8 cellular contexts compared by ENCODE assay signal in the genomic region with DNA sequence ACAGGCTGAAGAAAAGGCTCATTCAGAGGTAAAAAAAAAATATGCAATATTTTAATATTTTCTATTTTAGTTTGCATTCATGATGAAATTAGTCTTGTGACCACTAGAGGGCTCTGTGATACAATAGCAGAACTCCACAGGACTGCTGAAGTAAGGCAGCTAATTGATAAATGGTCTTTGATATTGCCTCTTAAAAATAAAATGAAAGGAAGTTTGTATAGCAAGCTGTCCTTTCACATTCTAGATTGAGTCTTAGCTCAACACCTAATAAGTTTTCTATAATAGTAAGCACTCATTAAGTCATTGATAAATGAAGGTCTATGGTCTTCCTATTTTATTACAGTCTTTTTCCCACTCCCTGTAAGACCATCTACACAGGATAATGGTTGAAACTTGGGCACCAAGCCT.
DNase-seq lines count a peak whose midpoint lies in the region; ATAC-seq and TF ChIP-seq lines count a peak whose summit lies in the region.

No MANE protein-coding gene starts in this region.

- H3K4me1 Mint-ChIP-seq in endothelial cell (ENCODE audit: unreplicated experiment) (no peaks in the 10 kb centered on the region), immature natural killer cell (no peaks in the 10 kb centered on the region)
- no peaks in the 10 kb centered on the region for H3K4me1 Mint-ChIP-seq in stimulated activated memory B cell treated with anti-CD40 and anti-IgM and Interleukin-4, amounts not matched to agents 10 μg/mL and 1 μg/mL and 100 μg/mL, for 72 hours

- H3K9me3 ChIP-seq in ovary, result no peaks in the 10 kb centered on the region

- no peak overlapping the region for H3K27ac Mint-ChIP-seq in endothelial cell (ENCODE audit: unreplicated experiment)
- H3K27ac Mint-ChIP-seq in stimulated activated memory B cell treated with anti-CD40 and anti-IgM and Interleukin-4, amounts not matched to agents 10 μg/mL and 1 μg/mL and 100 μg/mL, for 72 hours, result no peak overlapping the region
- no peak overlapping the region for H3K27ac Mint-ChIP-seq in immature natural killer cell

- no peak overlapping the region for H3K4me3 ChIP-seq in ovary

- H3K27me3 Mint-ChIP-seq in endothelial cell (ENCODE audit: unreplicated experiment) (no peaks in the 10 kb centered on the region), immature natural killer cell (ENCODE audit: low read depth in 3 of 3) (no peaks in the 10 kb centered on the region)
- H3K27me3 Mint-ChIP-seq in stimulated activated memory B cell treated with anti-CD40 and anti-IgM and Interleukin-4, amounts not matched to agents 10 μg/mL and 1 μg/mL and 100 μg/mL, for 72 hours, result no peaks in the 10 kb centered on the region

- DNase-seq in AG08395 (ENCODE audit: low spot score) (peak; percentile 31), NCI-H82 (lab: John Stamatoyannopoulos, UW) (peak; percentile 72), endothelial cell (ENCODE audit: low spot score) (no peak), ovary (no peak), immature natural killer cell (no peak)

- TF ChIP-seq POLR2A in ovary (IDR thresholded peaks at IDR 0.05), result no peak

- ATAC-seq in GM18498 (IDR thresholded peaks at IDR 0.05; ENCODE audit: unreplicated experiment), result peak; percentile 73
- peak; percentile 75 for ATAC-seq in HG03432 (IDR thresholded peaks at IDR 0.05; ENCODE audit: unreplicated experiment)
- ATAC-seq in stimulated activated memory B cell treated with anti-CD40 and anti-IgM and Interleukin-4, amounts not matched to agents 10 μg/mL and 1 μg/mL and 100 μg/mL, for 72 hours, result no peak

- no peak overlapping the region for H3K27ac ChIP-seq in ovary

- no peaks in the 10 kb centered on the region for H3K36me3 ChIP-seq in ovary

- no peaks in the 10 kb centered on the region for H3K27me3 ChIP-seq in ovary

- H3K36me3 Mint-ChIP-seq in endothelial cell (ENCODE audit: low read depth, unreplicated experiment) (no peaks in the 10 kb centered on the region), immature natural killer cell (no peaks in the 10 kb centered on the region)
- H3K36me3 Mint-ChIP-seq in stimulated activated memory B cell treated with anti-CD40 and anti-IgM and Interleukin-4, amounts not matched to agents 10 μg/mL and 1 μg/mL and 100 μg/mL, for 72 hours, result no peaks in the 10 kb centered on the region

- intact Hi-C loops in ovary (cut with DNase I), result no loop called here

- TF ChIP-seq CTCF in endothelial cell (IDR thresholded peaks at IDR 0.05; ENCODE audit: unreplicated experiment), result peak; percentile 88
- TF ChIP-seq CTCF in ovary (IDR thresholded peaks at IDR 0.05), result peak; percentile 42 to 57 (median 45)

- no peak for TF ChIP-seq EP300 in ovary (IDR thresholded peaks at IDR 0.05)

- no peaks in the 10 kb centered on the region for H3K4me1 ChIP-seq in ovary (ENCODE audit: insufficient read depth)

- H3K4me3 Mint-ChIP-seq in endothelial cell (ENCODE audit: unreplicated experiment), result no peak overlapping the region
- no peak overlapping the region for H3K4me3 Mint-ChIP-seq in stimulated activated memory B cell treated with anti-CD40 and anti-IgM and Interleukin-4, amounts not matched to agents 10 μg/mL and 1 μg/mL and 100 μg/mL, for 72 hours
- H3K4me3 Mint-ChIP-seq in immature natural killer cell, result no peak overlapping the region

- H3K9me3 Mint-ChIP-seq in endothelial cell (ENCODE audit: unreplicated experiment), result no peaks in the 10 kb centered on the region
- H3K9me3 Mint-ChIP-seq in stimulated activated memory B cell treated with anti-CD40 and anti-IgM and Interleukin-4, amounts not matched to agents 10 μg/mL and 1 μg/mL and 100 μg/mL, for 72 hours, result no peaks in the 10 kb centered on the region
- H3K9me3 Mint-ChIP-seq in immature natural killer cell, result peaks cover 0 to 1% (median 0%) of the 10 kb centered on the region in 6 donors

Comparison
In these comparisons a context has a peak if more than half of its experiments do, and no peak if none do; other contexts are left out.
1. DNase-seq: peak in AG08395 (single experiment) and NCI-H82 (single experiment); none in endothelial cell (single experiment), ovary (0 of 5) and immature natural killer cell (0 of 3).